ENCODE assay signal across 10 cellular contexts in genomic region chrX:20205927-20206708, GRCh38.
DNase-seq lines count a peak whose midpoint lies in the region; ATAC-seq and TF ChIP-seq lines count a peak whose summit lies in the region.
"Had no signal": no experiment of that assay in that cellular context is flagged by ENCODE, and none has a peak within 500 bp of the region (broad histone marks: within the 10 kb centered on the region; RNA-seq: fewer than 3 reads in every experiment).

No MANE protein-coding gene starts in this region.

- no peak overlapping the region for H3K4me3 ChIP-seq in left ventricle myocardium inferior

- H3K36me3 ChIP-seq in left ventricle myocardium inferior, result peaks cover 32% of the 10 kb centered on the region

- no peaks in the 10 kb centered on the region for H3K27me3 Mint-ChIP-seq in glutamatergic neuron (ENCODE audit: unreplicated experiment)
- H3K27me3 Mint-ChIP-seq: IgD-negative memory B cell had no signal

- no peak for DNase-seq in left ventricle myocardium inferior
- DNase-seq in stimulated activated CD4-positive, alpha-beta T cell treated with anti-CD3 and anti-CD28 coated beads, Interleukin-2, amount 100 ng/mL, for 48 hours, result no peak
- no peak for DNase-seq in glutamatergic neuron
- DNase-seq in NCI-H2227 treated with DMSO at 0.1 percent for 48 hours (lab: John Stamatoyannopoulos, UW), result no peak
- no peak for DNase-seq in activated CD4-positive, alpha-beta T cell treated with anti-CD3 and anti-CD28 coated beads for 1 hour
- DNase-seq: kidney had no signal

- H3K9me3 Mint-ChIP-seq in glutamatergic neuron (ENCODE audit: unreplicated experiment), result no peaks in the 10 kb centered on the region
- H3K9me3 Mint-ChIP-seq: IgD-negative memory B cell had no signal

- peak overlapping the region; percentile 51 for H3K27ac ChIP-seq in left ventricle myocardium inferior (replicated peaks)

- no peaks in the 10 kb centered on the region for H3K27me3 ChIP-seq in left ventricle myocardium inferior (ENCODE audit: low read depth)

- peaks cover 29% of the 10 kb centered on the region for H3K4me1 ChIP-seq in left ventricle myocardium inferior

- ATAC-seq in GM18499 (IDR thresholded peaks at IDR 0.05; ENCODE audit: insufficient read depth, unreplicated experiment), result peak; percentile 83
- peak; percentile 97 for ATAC-seq in GM21360 (IDR thresholded peaks at IDR 0.05; ENCODE audit: unreplicated experiment)
- ATAC-seq in HG03139 (IDR thresholded peaks at IDR 0.05; ENCODE audit: unreplicated experiment), result peak; percentile 88

- peak; percentile 28 for TF ChIP-seq CTCF in left ventricle myocardium inferior (IDR thresholded peaks at IDR 0.05; ENCODE audit: borderline replicate concordance)
- no peak for TF ChIP-seq CTCF in glutamatergic neuron (IDR thresholded peaks at IDR 0.05; ENCODE audit: partially characterized antibody, unreplicated experiment)

- H3K9me3 ChIP-seq in left ventricle myocardium inferior (replicated peaks), result no peaks in the 10 kb centered on the region

- no peak overlapping the region for H3K27ac Mint-ChIP-seq in glutamatergic neuron (ENCODE audit: unreplicated experiment)
- H3K27ac Mint-ChIP-seq: IgD-negative memory B cell had no signal

- intact Hi-C loops in left ventricle myocardium inferior (cut with micrococcal nuclease), result no loop called here

- H3K36me3 Mint-ChIP-seq in glutamatergic neuron (ENCODE audit: unreplicated experiment), result no peaks in the 10 kb centered on the region
- H3K36me3 Mint-ChIP-seq: IgD-negative memory B cell had no signal

- H3K4me3 Mint-ChIP-seq in glutamatergic neuron (ENCODE audit: unreplicated experiment), result no peak overlapping the region
- H3K4me3 Mint-ChIP-seq: IgD-negative memory B cell had no signal

- H3K4me1 Mint-ChIP-seq in glutamatergic neuron (ENCODE audit: low read depth, unreplicated experiment), result peaks cover 3% of the 10 kb centered on the region
